8 cellular contexts compared by ENCODE assay signal in the genomic region with DNA sequence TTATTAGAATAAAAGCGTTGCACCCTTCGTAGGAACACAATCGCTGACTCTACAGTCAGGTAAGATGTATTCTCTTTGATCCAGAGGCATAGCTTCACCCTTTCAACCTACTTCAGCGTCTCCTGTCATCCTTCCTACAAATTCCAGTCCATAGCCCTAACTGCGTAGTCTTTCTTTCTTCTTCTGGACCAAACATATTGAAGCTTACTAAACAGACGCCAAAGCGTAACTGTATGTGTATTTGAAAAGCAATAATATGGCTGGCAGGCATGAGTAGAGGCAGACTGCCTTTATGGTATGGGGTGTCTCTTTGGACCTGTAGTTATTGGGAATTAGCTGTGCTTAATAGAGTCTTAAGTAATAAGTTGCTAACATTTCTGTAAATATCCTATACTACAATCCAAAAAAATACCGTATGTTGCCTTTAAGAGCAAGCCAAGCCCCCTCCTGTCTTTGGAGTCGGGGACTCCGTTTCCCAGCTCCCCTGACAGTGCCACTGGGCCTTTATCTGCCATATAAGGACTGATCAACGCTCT. TPM values are rescaled to one million over a fixed set of nuclear protein-coding genes. Genes with fewer than 3 reads are reported as not detected.
A peak's percentile ranks its signal among the peaks of the same experiment; 100 is the strongest.
DNase-seq lines count a peak whose midpoint lies in the region; FAIRE-seq and TF ChIP-seq lines count a peak whose summit lies in the region.

No MANE protein-coding gene starts in this region.

- peaks cover 0 to 8% (median 3%) of the 10 kb centered on the region in 4 donors for H3K4me1 ChIP-seq in Peyer's patch
- H3K4me1 ChIP-seq in esophagus muscularis mucosa: peaks cover 14 to 32% (median 29%) of the 10 kb centered on the region in 4 donors
- no peaks in the 10 kb centered on the region for H3K4me1 ChIP-seq in rectal smooth muscle tissue (ENCODE audit: control insufficient read depth, insufficient read depth, low read length)

- no peak for DNase-seq in Peyer's patch
- no peak for DNase-seq in esophagus muscularis mucosa (ENCODE audit: extremely low spot score)
- DNase-seq in Ammon's horn (ENCODE audit: low spot score): no peak
- DNase-seq in GM12891 (ENCODE audit: insufficient read length, low spot score): no peak
- no peak for DNase-seq in NCI-H2227 treated with DMSO at 0.1 percent for 48 hours (lab: John Stamatoyannopoulos, UW)
- DNase-seq in A172 (ENCODE audit: low spot score): no peak

- intact Hi-C loops in esophagus muscularis mucosa (cut with DNase I): loop anchor here (2.0 kb wide), 1 partner anchor 26 kb away; the partner anchor contains the start of genes TRAPPC2B and ZNF547

- no peak for FAIRE-seq in GM12891 (lab: Jason Lieb, UNC)

- TF ChIP-seq CTCF in GM12875 (IDR thresholded peaks at IDR 0.05; ENCODE audit: borderline replicate concordance, insufficient read depth, low read depth, low read length) (no peak), Peyer's patch (IDR thresholded peaks at IDR 0.05) (no peak), esophagus muscularis mucosa (IDR thresholded peaks at IDR 0.05) (no peak)

- H3K4me3 ChIP-seq in GM12875 (ENCODE audit: low read depth, low read length) (peak overlapping the region; percentile 27), Peyer's patch (peak overlapping the region; percentile 62 to 75 (median 69)), esophagus muscularis mucosa (peak overlapping the region; percentile 69 to 83 (median 76)), rectal smooth muscle tissue (ENCODE audit: low read length) (peak overlapping the region; percentile 98)

- H3K27ac ChIP-seq in Peyer's patch (peak overlapping the region; percentile 77 to 84 (median 82)), esophagus muscularis mucosa (replicated peaks in 1 of 4) (peak overlapping the region; percentile 87 to 96 (median 91)), rectal smooth muscle tissue (ENCODE audit: low read depth, low read length) (peak overlapping the region; percentile 90)

- no peaks in the 10 kb centered on the region for H3K27me3 ChIP-seq in Peyer's patch
- no peaks in the 10 kb centered on the region for H3K27me3 ChIP-seq in esophagus muscularis mucosa
- no peaks in the 10 kb centered on the region for H3K27me3 ChIP-seq in rectal smooth muscle tissue (ENCODE audit: control insufficient read depth, insufficient read depth, low read length)

- TF ChIP-seq POLR2A in Peyer's patch (IDR thresholded peaks at IDR 0.05) (no peak), esophagus muscularis mucosa (IDR thresholded peaks at IDR 0.05; ENCODE audit: low read depth) (no peak), GM12891 (IDR thresholded peaks at IDR 0.05; ENCODE audit: low read depth, low read length) (no peak; the same call in 1 of the 2 replicates)

- H3K9me3 ChIP-seq in Peyer's patch (peaks cover 0 to 4% (median 0%) of the 10 kb centered on the region in 4 donors), esophagus muscularis mucosa (peaks cover 0 to 8% (median 0%) of the 10 kb centered on the region in 4 donors)

- WGBS in esophagus muscularis mucosa: 58% methylated on average over 10 of the region's 11 CpGs

- H3K9ac ChIP-seq in rectal smooth muscle tissue (ENCODE audit: low read length): peak overlapping the region; percentile 16

- TF ChIP-seq EP300 in esophagus muscularis mucosa (IDR thresholded peaks at IDR 0.05): no peak

- peaks cover 0 to 13% (median 0%) of the 10 kb centered on the region in 3 donors for H3K36me3 ChIP-seq in Peyer's patch
- peaks cover 1 to 16% (median 8%) of the 10 kb centered on the region in 4 donors for H3K36me3 ChIP-seq in esophagus muscularis mucosa
- H3K36me3 ChIP-seq in rectal smooth muscle tissue (ENCODE audit: control insufficient read depth, insufficient read depth, low read length): peaks cover 5% of the 10 kb centered on the region

TF ChIP-seq in GM12891, 5 proteins besides CTCF, POLR2A, EP300 and RAD21:
- no peak for TF ChIP-seq PAX5 (IDR thresholded peaks at IDR 0.05; ENCODE audit: insufficient read depth, low read length, severe bottlenecking)
- no peak for TF ChIP-seq POU2F2 (IDR thresholded peaks at IDR 0.05; ENCODE audit: low read depth, low read length)

RNA-seq across cellular contexts. Expression of gene ZNF548, which starts 0.4 kb away (rescaled TPM):
- 10 to 100 TPM; 10.7 to 47.9 (median 20.7) TPM for total RNA-seq in Peyer's patch
- 10 to 100 TPM; 20.2 to 26.3 (median 23.6) TPM for total RNA-seq in esophagus muscularis mucosa
- polyA plus RNA-seq in GM12891 (2012; ENCODE audit: low read depth, missing spikeins): 11.4 TPM
- total RNA-seq in A172 (2014; rRNA removed; shearing (Covaris generic)): 22.2 and 30.7 TPM in 2 replicates

RNA-seq across cellular contexts. Expression of gene ZNF17, which starts 21.7 kb away (rescaled TPM):
- 10 to 100 TPM in 3 of 4 donors, 1 to 10 TPM in 1; 7.9 to 21.5 (median 14.6) TPM for total RNA-seq in Peyer's patch
- total RNA-seq in esophagus muscularis mucosa: 1 to 10 TPM; 6.1 to 9.6 (median 8.8) TPM
- 2.7 TPM for polyA plus RNA-seq in GM12891 (2012; ENCODE audit: low read depth, missing spikeins)
- 10.0 and 19.1 TPM in 2 replicates for total RNA-seq in A172 (2014; rRNA removed; shearing (Covaris generic))

RNA-seq across cellular contexts. Expression of gene TRAPPC2B, which starts 25.9 kb away (rescaled TPM):
- total RNA-seq in Peyer's patch (10 to 100 TPM in 2 of 4 donors, 1 to 10 TPM in 2; 3.0 to 67.7 (median 9.9) TPM), esophagus muscularis mucosa (10 to 100 TPM; 12.9 to 29.5 (median 20.2) TPM)
- 16.3 TPM for polyA plus RNA-seq in GM12891 (2012; ENCODE audit: low read depth, missing spikeins)
- 35.3 and 42.1 TPM in 2 replicates for total RNA-seq in A172 (2014; rRNA removed; shearing (Covaris generic))

RNA-seq across cellular contexts. Expression of gene ZNF547, which starts 25.9 kb away (rescaled TPM):
- 1 to 10 TPM in 3 of 4 donors, under 1 TPM in 1; 0.53 to 6.6 (median 3.6) TPM for total RNA-seq in Peyer's patch
- 1 to 10 TPM; 1.4 to 3.3 (median 2.8) TPM for total RNA-seq in esophagus muscularis mucosa
- 0.95 TPM for polyA plus RNA-seq in GM12891 (2012; ENCODE audit: low read depth, missing spikeins)
- total RNA-seq in A172 (2014; rRNA removed; shearing (Covaris generic)): 4.7 and 10.0 TPM in 2 replicates

RNA-seq across cellular contexts. Expression of gene ZNF304, which starts 38.2 kb away (rescaled TPM):
- 10 to 100 TPM in 1 of 4 donors, 1 to 10 TPM in 3; 2.1 to 10.7 (median 3.7) TPM for total RNA-seq in Peyer's patch
- 10 to 100 TPM in 1 of 4 donors, 1 to 10 TPM in 3; 7.1 to 12.4 (median 8.5) TPM for total RNA-seq in esophagus muscularis mucosa
- polyA plus RNA-seq in GM12891 (2012; ENCODE audit: low read depth, missing spikeins): 4.6 TPM
- total RNA-seq in A172 (2014; rRNA removed; shearing (Covaris generic)): 13.0 and 14.0 TPM in 2 replicates

Comparison
In these comparisons a context has a peak if more than half of its experiments do, and no peak if none do; other contexts are left out.
1. H3K4me3 ChIP-seq: peak in every context shown above with its lines; median percentile 98 in rectal smooth muscle tissue; 76 in esophagus muscularis mucosa; 69 in Peyer's patch; 27 in GM12875.